In the genomic region with DNA sequence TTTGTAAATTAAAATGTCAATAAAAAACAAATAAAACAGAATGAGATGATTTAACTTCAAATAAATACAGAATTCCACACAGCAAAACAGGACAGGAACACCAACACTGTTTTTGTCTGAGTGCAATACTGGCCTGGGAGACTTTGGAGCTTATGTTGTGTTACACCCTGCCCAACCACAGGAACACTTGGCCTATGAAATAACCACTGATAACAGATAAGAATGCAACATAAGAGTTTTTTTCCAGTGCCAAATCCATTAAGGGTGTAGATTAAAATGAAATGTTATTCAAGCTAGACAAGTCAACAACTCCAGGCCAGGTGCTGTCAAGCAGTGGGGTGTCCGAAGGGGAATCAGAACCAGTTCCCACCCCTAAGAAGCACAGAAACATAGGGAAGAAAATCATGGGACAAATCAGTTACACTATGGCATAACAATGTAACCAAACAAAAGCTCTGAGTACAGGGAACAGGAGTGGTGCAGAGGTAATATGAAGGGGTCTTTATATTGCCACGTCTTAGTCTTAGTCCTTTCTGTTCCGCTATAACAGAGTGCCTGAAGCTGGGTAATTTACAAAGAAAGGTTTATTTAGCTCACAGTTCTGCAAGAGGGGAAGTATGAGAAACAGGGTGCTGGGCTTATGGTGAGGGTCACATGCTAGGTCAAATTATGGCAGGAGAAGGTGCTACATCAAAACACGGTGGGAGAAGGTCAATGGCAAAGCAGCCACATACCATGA, we compare ENCODE assay signal across 17 cellular contexts. TPM values are rescaled to one million over a fixed set of nuclear protein-coding genes. Genes with fewer than 3 reads are reported as not detected.
DNase-seq lines count a peak whose midpoint lies in the region; ATAC-seq and TF ChIP-seq lines count a peak whose summit lies in the region.
"Had no signal": no experiment of that assay in that cellular context is flagged by ENCODE, and none has a peak within 500 bp of the region (broad histone marks: within the 10 kb centered on the region; RNA-seq: fewer than 3 reads in every experiment).

No MANE protein-coding gene starts in this region.

- H3K4me3 ChIP-seq in breast epithelium: no peak overlapping the region
- no peak overlapping the region for H3K4me3 ChIP-seq in right cardiac atrium (ENCODE audit: low read length)
- H3K4me3 ChIP-seq in stomach: no peak overlapping the region

- no peak for TF ChIP-seq EP300 in stomach (IDR thresholded peaks at IDR 0.05)

- WGBS in right cardiac atrium: 65% methylated on average over 4 of the region's 4 CpGs
- WGBS in stomach, 5 donors: 33 to 59% (median 54%) methylated on average over 4 of the region's 4 CpGs

- CTCF ChIA-PET in MCF 10A (lab: Yijun Ruan, JAX) (interaction anchor here (0.6 to 1.1 kb wide), 3 partner anchors 32 to 601 kb away, joined by 3 to 7 read pairs (median 3); no protein-coding TSS in a partner anchor), activated B cell treated with CpG ODN at 0.5 μM for 24 hours (lab: Charles Lee) (interaction anchor here (0.8 to 1.5 kb wide), 2 partner anchors 45 to 561 kb away, joined by 3 to 4 read pairs; no protein-coding TSS in a partner anchor)

- ATAC-seq in activated B cell treated with CpG ODN at 0.5 μM for 24 hours (ENCODE audit: low read depth): no peak
- ATAC-seq in right cardiac atrium: no peak
- no peak for ATAC-seq in GM18873 (IDR thresholded peaks at IDR 0.05; ENCODE audit: low FRiP score, unreplicated experiment)

- H3K9me3 ChIP-seq in breast epithelium (no peaks in the 10 kb centered on the region), right cardiac atrium (ENCODE audit: control insufficient read depth, low read length) (no peaks in the 10 kb centered on the region), stomach (no peaks in the 10 kb centered on the region)

- H3K27me3 Mint-ChIP-seq in MCF 10A (ENCODE audit: insufficient read depth, unreplicated experiment): no peaks in the 10 kb centered on the region
- no peaks in the 10 kb centered on the region for H3K27me3 Mint-ChIP-seq in activated B cell treated with CpG ODN at 0.5 μM for 24 hours
- H3K27me3 Mint-ChIP-seq: central memory CD8-positive, alpha-beta T cell; naive B cell had no signal

- no peaks in the 10 kb centered on the region for H3K9me3 Mint-ChIP-seq in MCF 10A (ENCODE audit: unreplicated experiment)
- H3K9me3 Mint-ChIP-seq in activated B cell treated with CpG ODN at 0.5 μM for 24 hours: no peaks in the 10 kb centered on the region
- H3K9me3 Mint-ChIP-seq: central memory CD8-positive, alpha-beta T cell; naive B cell had no signal

- TF ChIP-seq POLR2A in breast epithelium (IDR thresholded peaks at IDR 0.05): no peak
- no peak for TF ChIP-seq POLR2A in stomach (IDR thresholded peaks at IDR 0.05)

- no peak for TF ChIP-seq CTCF in MCF 10A (IDR thresholded peaks at IDR 0.05; ENCODE audit: unreplicated experiment)
- no peak for TF ChIP-seq CTCF in breast epithelium (IDR thresholded peaks at IDR 0.05)
- TF ChIP-seq CTCF in activated B cell treated with CpG ODN at 0.5 μM for 24 hours (IDR thresholded peaks at IDR 0.05): no peak
- TF ChIP-seq CTCF in stomach (IDR thresholded peaks at IDR 0.05): no peak

- H3K27ac ChIP-seq in breast epithelium: no peak overlapping the region
- H3K27ac ChIP-seq in right cardiac atrium (ENCODE audit: low read length): peak overlapping the region; percentile 14
- H3K27ac ChIP-seq in stomach: peak overlapping the region; percentile 40 to 58 (median 51)

- H3K36me3 Mint-ChIP-seq in MCF 10A (ENCODE audit: insufficient read depth, unreplicated experiment): peaks cover 55% of the 10 kb centered on the region
- peaks cover 30% of the 10 kb centered on the region for H3K36me3 Mint-ChIP-seq in activated B cell treated with CpG ODN at 0.5 μM for 24 hours (ENCODE audit: low read depth)

- H3K36me3 ChIP-seq in breast epithelium (no peaks in the 10 kb centered on the region), stomach (peaks cover 11 to 23% (median 15%) of the 10 kb centered on the region in 4 donors)

- no peak for DNase-seq in MCF 10A (ENCODE audit: unreplicated experiment)
- no peak for DNase-seq in breast epithelium (ENCODE audit: low spot score in 2 of 2)
- no peak for DNase-seq in activated B cell treated with CpG ODN at 0.5 μM for 24 hours
- DNase-seq in right cardiac atrium: no peak
- DNase-seq in stomach: peak; percentile 28
- DNase-seq in activated CD4-positive, CD25-positive, alpha-beta regulatory T cell treated with anti-CD3 and anti-CD28 coated beads, Interleukin-2, amount 50 U/mL, for 72 hours: no peak
- DNase-seq in posterior vena cava (ENCODE audit: low spot score): no peak
- DNase-seq: ACHN; activated CD4-positive, alpha-beta T cell treated with anti-CD3 and anti-CD28 coated beads for 4 hours; activated effector memory CD4-positive, alpha-beta T cell treated with anti-CD3 and anti-CD28 coated beads, Interleukin-2, amount 50 U/mL, for 16 hours; H7; naive B cell; NCI-H1417 treated with DMSO at 0.1 percent for 48 hours; NCI-H774; stimulated activated CD4-positive, alpha-beta T cell treated with anti-CD3 and anti-CD28 coated beads, Interleukin-12 subunit alpha, Interleukin-12 subunit beta, amount 100 ng/mL, for 4 hours had no signal

- BruUV-seq in MCF 10A (replicated peaks; lab: Mats Ljungman, UMichigan): no TSS peak

- H3K4me3 Mint-ChIP-seq in MCF 10A (ENCODE audit: unreplicated experiment) (peak overlapping the region; percentile 6), activated B cell treated with CpG ODN at 0.5 μM for 24 hours (peak overlapping the region; percentile 0)

- H3K4me1 ChIP-seq in breast epithelium: peaks cover 0 to 4% of the 10 kb centered on the region in 2 donors
- H3K4me1 ChIP-seq in right cardiac atrium (ENCODE audit: control insufficient read depth, insufficient read depth, low read length): peaks cover 12% of the 10 kb centered on the region
- H3K4me1 ChIP-seq in stomach: peaks cover 25 to 64% (median 60%) of the 10 kb centered on the region in 4 donors

- intact Hi-C loops in MCF 10A (cut with micrococcal nuclease) (no loop called here), breast epithelium (cut with DNase I; ENCODE audit: low total_unique reads) (no loop called here), activated B cell treated with CpG ODN at 0.5 μM for 24 hours (cut with micrococcal nuclease) (loop anchor here (10.0 kb wide), 1 partner anchor 1848 kb away; the partner anchor contains the start of gene NAPG), right cardiac atrium (cut with DNase I) (loop anchor here in 1 of 4 donors (10.0 kb wide), 1 partner anchor 58 kb away; no protein-coding TSS in a partner anchor), stomach (cut with DNase I; ENCODE audit: low total_unique reads) (no loop called here), posterior vena cava (cut with DNase I) (loop anchor here in 1 of 2 donors (5.0 kb wide), 1 partner anchor 51 kb away; no protein-coding TSS in a partner anchor)

- H3K27me3 ChIP-seq in breast epithelium: no peaks in the 10 kb centered on the region
- H3K27me3 ChIP-seq in right cardiac atrium (ENCODE audit: control insufficient read depth, insufficient read depth): no peaks in the 10 kb centered on the region
- no peaks in the 10 kb centered on the region for H3K27me3 ChIP-seq in stomach

- POLR2A ChIA-PET in MCF 10A (lab: Yijun Ruan, JAX): interaction anchor here (0.7 to 1.7 kb wide), 2 partner anchors 57 to 63 kb away, joined by 3 to 4 read pairs; no protein-coding TSS in a partner anchor
- POLR2A ChIA-PET in activated B cell treated with CpG ODN at 0.5 μM for 24 hours (lab: Charles Lee): interaction anchor here (0.6 kb wide), 1 partner anchor 17 kb away, joined by 3 read pairs; no protein-coding TSS in a partner anchor

- peaks cover 29% of the 10 kb centered on the region for H3K4me1 Mint-ChIP-seq in MCF 10A (ENCODE audit: insufficient read depth, unreplicated experiment)
- H3K4me1 Mint-ChIP-seq in activated B cell treated with CpG ODN at 0.5 μM for 24 hours: peaks cover 41% of the 10 kb centered on the region

- H3K27ac Mint-ChIP-seq in MCF 10A (ENCODE audit: low read depth, unreplicated experiment) (no peak overlapping the region), activated B cell treated with CpG ODN at 0.5 μM for 24 hours (no peak overlapping the region)

RNA-seq across cellular contexts. Expression of gene AFG3L2, which starts 3.8 kb away (rescaled TPM):
- 56.7 and 77.2 TPM in 2 replicates for total RNA-seq in MCF 10A (2022)
- 10 to 100 TPM; 37.0 to 43.5 (median 42.7) TPM for total RNA-seq in breast epithelium
- 48.0 and 49.9 TPM in 2 replicates for total RNA-seq in activated B cell treated with CpG ODN at 0.5 μM for 24 hours
- total RNA-seq in right cardiac atrium: 10 to 100 TPM; 73.1 to 88.4 (median 80.2) TPM
- 53.3 TPM for polyA plus RNA-seq in right cardiac atrium
- total RNA-seq in stomach: 100 to 1,000 TPM in 2 of 5 donors, 10 to 100 TPM in 3; 36.2 to 144 (median 58.0) TPM
- polyA plus RNA-seq in stomach: 10 to 100 TPM; 21.7 to 29.9 (median 24.1) TPM
- total RNA-seq in posterior vena cava: 10 to 100 TPM; 26.4 to 29.4 TPM

RNA-seq across cellular contexts. Expression of gene PRELID3A, which starts 34.5 kb away (rescaled TPM):
- total RNA-seq in MCF 10A (2022): 16.5 and 17.1 TPM in 2 replicates
- total RNA-seq in breast epithelium: 1 to 10 TPM; 2.4 to 3.9 (median 3.8) TPM
- total RNA-seq in activated B cell treated with CpG ODN at 0.5 μM for 24 hours: 2.2 and 2.5 TPM in 2 replicates
- 1 to 10 TPM; 1.7 to 3.9 (median 2.0) TPM for total RNA-seq in right cardiac atrium
- polyA plus RNA-seq in right cardiac atrium: 1.9 TPM
- 1 to 10 TPM in 2 of 5 donors, not detected in 3; 1.3 to 1.8 TPM for total RNA-seq in stomach
- 1 to 10 TPM; 1.2 to 2.8 (median 2.2) TPM for polyA plus RNA-seq in stomach
- total RNA-seq in posterior vena cava: 1 to 10 TPM; 3.3 to 3.7 TPM

Comparison
In these comparisons a context has a peak if more than half of its experiments do, and no peak if none do; other contexts are left out.
1. H3K27ac ChIP-seq: peak in right cardiac atrium (single experiment) and stomach (5 of 5); none in breast epithelium (0 of 2).